Comparison of ENCODE assay signal across 8 cellular contexts in the genomic region with DNA sequence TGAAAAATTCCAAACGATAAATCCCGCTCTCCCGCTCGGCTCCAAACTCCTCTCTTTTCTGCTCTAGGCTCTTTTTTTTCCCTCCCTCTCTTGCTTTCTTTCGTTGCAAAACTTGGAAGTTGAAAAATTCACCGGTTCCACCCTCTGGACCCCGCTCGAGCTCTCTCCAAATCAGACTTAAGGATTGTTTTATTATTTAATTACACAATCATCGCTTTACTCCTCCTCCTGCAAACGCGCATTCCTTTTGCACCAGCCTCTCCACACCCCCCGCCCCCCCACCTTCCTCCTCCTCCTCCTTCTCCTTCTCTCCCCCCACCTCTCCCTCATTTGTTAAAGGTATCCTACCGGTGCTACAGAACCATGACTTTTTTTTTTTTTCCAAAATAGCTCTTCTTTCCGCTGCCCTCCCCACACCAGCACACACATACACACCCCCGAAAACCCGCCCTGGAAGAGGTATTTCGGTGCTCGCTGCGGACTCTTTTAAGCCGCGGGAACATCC. TPM values are rescaled to one million over a fixed set of nuclear protein-coding genes. Genes with fewer than 3 reads are reported as not detected.
A peak's percentile ranks its signal among the peaks of the same experiment; 100 is the strongest.
DNase-seq lines count a peak whose midpoint lies in the region; ATAC-seq and TF ChIP-seq lines count a peak whose summit lies in the region.

No MANE protein-coding gene starts in this region.

- no peaks in the 10 kb centered on the region for H3K36me3 ChIP-seq in GM23338 (ENCODE audit: insufficient read depth)
- no peaks in the 10 kb centered on the region for H3K36me3 ChIP-seq in ascending aorta

- DNase-seq in Ammon's horn (ENCODE audit: low spot score) = peak; percentile 83
- DNase-seq in GM23338 (ENCODE audit: low spot score) = peak; percentile 85
- peak; percentile 100 for DNase-seq in NCI-H446 treated with DMSO at 0.1 percent for 48 hours (lab: John Stamatoyannopoulos, UW)
- DNase-seq in ascending aorta (ENCODE audit: low spot score in 2 of 2) = peak in 1 of 2 donors; percentile 90
- peak; percentile 73 for DNase-seq in left ventricle myocardium superior
- DNase-seq in posterior vena cava (ENCODE audit: low spot score) = peak; percentile 87

- peak overlapping the region; percentile 89 for H3K4me3 Mint-ChIP-seq in GM23338

- TF ChIP-seq CTCF in GM23338 (conservative IDR thresholded peaks at IDR 0.05; ENCODE audit: low read depth in 2 of 2) (no peak), ascending aorta (IDR thresholded peaks at IDR 0.05) (no peak)

- peaks cover 29% of the 10 kb centered on the region for H3K79me2 ChIP-seq in GM23338 (replicated peaks; ENCODE audit: insufficient read depth)

- peak overlapping the region; percentile 85 for H3K4me2 ChIP-seq in GM23338

- H3K27ac Mint-ChIP-seq in GM23338 = peak overlapping the region; percentile 98

- H3K27me3 ChIP-seq in GM23338 (ENCODE audit: insufficient read depth) (peaks cover 53% of the 10 kb centered on the region), ascending aorta (no peaks in the 10 kb centered on the region)

- H4K20me1 ChIP-seq in GM23338 (replicated peaks; ENCODE audit: insufficient read depth) = no peaks in the 10 kb centered on the region

- H3K9me3 Mint-ChIP-seq in GM23338 = peaks cover 4% of the 10 kb centered on the region; the same call in 1 of the 3 replicates

- H3K36me3 Mint-ChIP-seq in GM23338 (ENCODE audit: low read depth) = peaks cover 2% of the 10 kb centered on the region; the same call in 1 of the 3 replicates

- no peaks in the 10 kb centered on the region for H3K9me2 ChIP-seq in GM23338 (ENCODE audit: insufficient read depth)

- peaks cover 49% of the 10 kb centered on the region for H3K27me3 Mint-ChIP-seq in GM23338 (ENCODE audit: insufficient read depth, low read depth, poor library complexity)

- intact Hi-C loops in ascending aorta (cut with DNase I) (loop anchor here (1.0 to 5.0 kb wide), 5 partner anchors 8 to 827 kb away; no protein-coding TSS in a partner anchor), left ventricle myocardium superior (cut with micrococcal nuclease) (loop anchor here (10.0 kb wide), 1 partner anchor 60 kb away; no protein-coding TSS in a partner anchor), posterior vena cava (cut with DNase I) (loop anchor here (5.0 kb wide), 1 partner anchor 33 kb away; no protein-coding TSS in a partner anchor)

- H3K9me3 ChIP-seq in ascending aorta = no peaks in the 10 kb centered on the region

- no peak overlapping the region for H2AFZ ChIP-seq in GM23338

- H3K4me1 ChIP-seq in GM23338 (ENCODE audit: insufficient read depth) (peaks cover 39% of the 10 kb centered on the region), ascending aorta (peaks cover 3 to 8% of the 10 kb centered on the region in 2 donors)

- H3K27ac ChIP-seq in GM23338 (ENCODE audit: low read depth) (peak overlapping the region; percentile 83; the same call in 1 of the 2 replicates), ascending aorta (peak overlapping the region; percentile 99 to 100)

- H3K4me1 Mint-ChIP-seq in GM23338 = peaks cover 48% of the 10 kb centered on the region

- ATAC-seq in GM23338 = peak; percentile 4
- ATAC-seq in left ventricle myocardium superior = peak; percentile 62
- no peak for ATAC-seq in HG03159 (IDR thresholded peaks at IDR 0.05; ENCODE audit: unreplicated experiment)
- no peak for ATAC-seq in GM21515 (IDR thresholded peaks at IDR 0.05; ENCODE audit: unreplicated experiment)

- H3K4me3 ChIP-seq in GM23338 (peak overlapping the region; percentile 85), ascending aorta (peak overlapping the region; percentile 91 to 95)

- peaks cover 10% of the 10 kb centered on the region; the same call in 1 of the 2 replicates for H3F3A ChIP-seq in GM23338 (replicated peaks; ENCODE audit: low read depth)

TF ChIP-seq in GM23338, 12 proteins besides CTCF, POLR2A, EP300 and RAD21:
- TF ChIP-seq EZH2 (IDR thresholded peaks at IDR 0.05; ENCODE audit: low read depth, unreplicated experiment) (no peak), ZNF114 (CRISPR knock-in tag; IDR thresholded peaks at IDR 0.05) (no peak)
- TF ChIP-seq, protein P1, sequence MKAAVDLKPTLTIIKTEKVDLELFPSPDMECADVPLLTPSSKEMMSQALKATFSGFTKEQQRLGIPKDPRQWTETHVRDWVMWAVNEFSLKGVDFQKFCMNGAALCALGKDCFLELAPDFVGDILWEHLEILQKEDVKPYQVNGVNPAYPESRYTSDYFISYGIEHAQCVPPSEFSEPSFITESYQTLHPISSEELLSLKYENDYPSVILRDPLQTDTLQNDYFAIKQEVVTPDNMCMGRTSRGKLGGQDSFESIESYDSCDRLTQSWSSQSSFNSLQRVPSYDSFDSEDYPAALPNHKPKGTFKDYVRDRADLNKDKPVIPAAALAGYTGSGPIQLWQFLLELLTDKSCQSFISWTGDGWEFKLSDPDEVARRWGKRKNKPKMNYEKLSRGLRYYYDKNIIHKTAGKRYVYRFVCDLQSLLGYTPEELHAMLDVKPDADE (IDR thresholded peaks at IDR 0.05) = no peak
- TF ChIP-seq, protein P2, sequence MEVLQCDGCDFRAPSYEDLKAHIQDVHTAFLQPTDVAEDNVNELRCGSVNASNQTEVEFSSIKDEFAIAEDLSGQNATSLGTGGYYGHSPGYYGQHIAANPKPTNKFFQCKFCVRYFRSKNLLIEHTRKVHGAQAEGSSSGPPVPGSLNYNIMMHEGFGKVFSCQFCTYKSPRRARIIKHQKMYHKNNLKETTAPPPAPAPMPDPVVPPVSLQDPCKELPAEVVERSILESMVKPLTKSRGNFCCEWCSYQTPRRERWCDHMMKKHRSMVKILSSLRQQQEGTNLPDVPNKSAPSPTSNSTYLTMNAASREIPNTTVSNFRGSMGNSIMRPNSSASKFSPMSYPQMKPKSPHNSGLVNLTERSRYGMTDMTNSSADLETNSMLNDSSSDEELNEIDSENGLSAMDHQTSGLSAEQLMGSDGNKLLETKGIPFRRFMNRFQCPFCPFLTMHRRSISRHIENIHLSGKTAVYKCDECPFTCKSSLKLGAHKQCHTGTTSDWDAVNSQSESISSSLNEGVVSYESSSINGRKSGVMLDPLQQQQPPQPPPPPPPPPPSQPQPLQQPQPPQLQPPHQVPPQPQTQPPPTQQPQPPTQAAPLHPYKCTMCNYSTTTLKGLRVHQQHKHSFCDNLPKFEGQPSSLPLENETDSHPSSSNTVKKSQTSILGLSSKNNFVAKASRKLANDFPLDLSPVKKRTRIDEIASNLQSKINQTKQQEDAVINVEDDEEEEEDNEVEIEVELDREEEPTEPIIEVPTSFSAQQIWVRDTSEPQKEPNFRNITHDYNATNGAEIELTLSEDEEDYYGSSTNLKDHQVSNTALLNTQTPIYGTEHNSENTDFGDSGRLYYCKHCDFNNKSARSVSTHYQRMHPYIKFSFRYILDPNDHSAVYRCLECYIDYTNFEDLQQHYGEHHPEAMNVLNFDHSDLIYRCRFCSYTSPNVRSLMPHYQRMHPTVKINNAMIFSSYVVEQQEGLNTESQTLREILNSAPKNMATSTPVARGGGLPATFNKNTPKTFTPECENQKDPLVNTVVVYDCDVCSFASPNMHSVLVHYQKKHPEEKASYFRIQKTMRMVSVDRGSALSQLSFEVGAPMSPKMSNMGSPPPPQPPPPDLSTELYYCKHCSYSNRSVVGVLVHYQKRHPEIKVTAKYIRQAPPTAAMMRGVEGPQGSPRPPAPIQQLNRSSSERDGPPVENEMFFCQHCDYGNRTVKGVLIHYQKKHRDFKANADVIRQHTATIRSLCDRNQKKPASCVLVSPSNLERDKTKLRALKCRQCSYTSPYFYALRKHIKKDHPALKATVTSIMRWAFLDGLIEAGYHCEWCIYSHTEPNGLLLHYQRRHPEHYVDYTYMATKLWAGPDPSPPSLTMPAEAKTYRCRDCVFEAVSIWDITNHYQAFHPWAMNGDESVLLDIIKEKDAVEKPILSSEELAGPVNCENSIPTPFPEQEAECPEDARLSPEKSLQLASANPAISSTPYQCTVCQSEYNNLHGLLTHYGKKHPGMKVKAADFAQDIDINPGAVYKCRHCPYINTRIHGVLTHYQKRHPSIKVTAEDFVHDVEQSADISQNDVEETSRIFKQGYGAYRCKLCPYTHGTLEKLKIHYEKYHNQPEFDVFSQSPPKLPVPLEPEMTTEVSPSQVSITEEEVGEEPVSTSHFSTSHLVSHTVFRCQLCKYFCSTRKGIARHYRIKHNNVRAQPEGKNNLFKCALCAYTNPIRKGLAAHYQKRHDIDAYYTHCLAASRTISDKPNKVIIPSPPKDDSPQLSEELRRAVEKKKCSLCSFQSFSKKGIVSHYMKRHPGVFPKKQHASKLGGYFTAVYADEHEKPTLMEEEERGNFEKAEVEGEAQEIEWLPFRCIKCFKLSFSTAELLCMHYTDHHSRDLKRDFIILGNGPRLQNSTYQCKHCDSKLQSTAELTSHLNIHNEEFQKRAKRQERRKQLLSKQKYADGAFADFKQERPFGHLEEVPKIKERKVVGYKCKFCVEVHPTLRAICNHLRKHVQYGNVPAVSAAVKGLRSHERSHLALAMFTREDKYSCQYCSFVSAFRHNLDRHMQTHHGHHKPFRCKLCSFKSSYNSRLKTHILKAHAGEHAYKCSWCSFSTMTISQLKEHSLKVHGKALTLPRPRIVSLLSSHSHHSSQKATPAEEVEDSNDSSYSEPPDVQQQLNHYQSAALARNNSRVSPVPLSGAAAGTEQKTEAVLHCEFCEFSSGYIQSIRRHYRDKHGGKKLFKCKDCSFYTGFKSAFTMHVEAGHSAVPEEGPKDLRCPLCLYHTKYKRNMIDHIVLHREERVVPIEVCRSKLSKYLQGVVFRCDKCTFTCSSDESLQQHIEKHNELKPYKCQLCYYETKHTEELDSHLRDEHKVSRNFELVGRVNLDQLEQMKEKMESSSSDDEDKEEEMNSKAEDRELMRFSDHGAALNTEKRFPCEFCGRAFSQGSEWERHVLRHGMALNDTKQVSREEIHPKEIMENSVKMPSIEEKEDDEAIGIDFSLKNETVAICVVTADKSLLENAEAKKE (CRISPR knock-in tag; IDR thresholded peaks at IDR 0.05) = no peak

RNA-seq across cellular contexts. Expression of a gene that starts 0.5 kb away (rescaled TPM):
- total RNA-seq in GM23338 (2014; rRNA removed; shearing (Covaris generic)) = 2.6 and 4.7 TPM in 2 replicates
- 2.4 and 3.9 TPM in 2 replicates for polyA plus RNA-seq in GM23338 (2016; fragmentation: Nextera tagmentation; extraction: Ambion mirVana)
- total RNA-seq in ascending aorta (99.9 TPM), left ventricle myocardium superior (110 TPM), posterior vena cava (100 to 1,000 TPM; 230 to 305 TPM)

Comparison
In these comparisons a context has a peak if more than half of its experiments do, and no peak if none do; other contexts are left out.
1. ATAC-seq: peak in GM23338 (single experiment) and left ventricle myocardium superior (single experiment); none in HG03159 (single experiment) and GM21515 (single experiment).
2. RNA of a gene that starts 0.5 kb away (total RNA-seq): 230 to 305 TPM in posterior vena cava, 110 TPM in left ventricle myocardium superior (single experiment) and 99.9 TPM in ascending aorta (single experiment); 2.6 to 4.7 TPM in GM23338; every median in the first group is over 10 times any median in the second.